3 cellular contexts compared by ENCODE assay signal in genomic region chr1:107974090-107974489, GRCh38.
"Had no signal": no experiment of that assay in that cellular context is flagged by ENCODE, and none has a peak within 500 bp of the region (broad histone marks: within the 10 kb centered on the region; RNA-seq: fewer than 3 reads in every experiment).

No MANE protein-coding gene starts in this region.

- ATAC-seq: GM12878 had no signal

- H3K4me3 ChIP-seq: GM12878 had no signal

- DNase-seq: GDM1, GF-D8 had no signal
